ENCODE assay signal across 3 cellular contexts in genomic region chr22:48698618-48699017, GRCh38.
"Had no signal": no experiment of that assay in that cellular context is flagged by ENCODE, and none has a peak within 500 bp of the region (broad histone marks: within the 10 kb centered on the region; RNA-seq: fewer than 3 reads in every experiment).

No MANE protein-coding gene starts in this region.

- ATAC-seq: GM12878 had no signal

- DNase-seq: GDM1, GF-D8 had no signal

- H3K4me3 ChIP-seq: GM12878 had no signal
